Comparison of ENCODE assay signal across 19 cellular contexts in the genomic region with DNA sequence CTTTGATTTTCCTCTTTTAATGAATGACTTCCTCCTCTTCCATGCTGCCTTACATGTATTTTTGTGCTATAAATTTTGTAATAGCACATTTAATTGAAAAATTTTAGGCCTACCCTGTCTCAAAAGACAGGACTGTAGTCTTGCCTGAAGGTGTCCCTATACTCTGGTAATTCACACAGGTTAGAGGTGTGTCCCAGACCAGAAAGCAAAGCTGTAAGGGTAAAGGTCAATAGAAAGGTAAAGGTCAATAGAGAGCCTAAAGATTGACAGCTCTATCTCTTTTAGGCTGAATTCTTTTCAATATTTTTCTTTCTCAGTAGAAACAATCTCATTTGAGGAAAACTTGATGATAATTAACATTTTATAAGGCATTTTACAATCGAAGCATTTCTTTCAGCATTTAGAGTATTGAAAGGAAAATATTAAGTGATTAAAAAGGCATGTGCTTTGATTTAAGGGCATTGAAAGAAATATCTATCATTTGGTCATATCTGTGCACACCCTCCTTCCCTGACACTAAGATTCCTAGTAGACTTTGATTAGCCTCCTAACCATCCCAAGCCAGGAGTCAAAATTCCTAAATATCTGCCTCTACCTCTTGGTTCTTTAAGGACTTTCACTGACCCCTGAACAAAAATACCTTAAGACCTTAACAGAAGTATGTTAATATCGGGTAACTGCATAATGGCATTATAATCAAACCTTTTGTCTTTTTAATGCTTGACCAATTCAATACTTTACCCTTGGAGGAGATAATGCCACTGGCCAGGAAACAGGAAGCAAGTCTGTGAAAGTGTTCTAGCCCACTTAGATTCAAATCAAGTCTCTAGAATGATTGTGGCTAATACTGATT.
"Had no signal": no experiment of that assay in that cellular context is flagged by ENCODE, and none has a peak within 500 bp of the region (broad histone marks: within the 10 kb centered on the region; RNA-seq: fewer than 3 reads in every experiment).

No MANE protein-coding gene starts in this region.

- H3K27ac Mint-ChIP-seq: activated naive CD8-positive, alpha-beta T cell; dendritic cell treated with granulocyte-macrophage colony-stimulating factor and Interleukin-4, amounts not matched to agents 40 ng/mL and 50 ng/mL, for 4 days; effector memory CD8-positive, alpha-beta T cell; nephron; stimulated activated naive CD8-positive, alpha-beta T cell treated with anti-CD3 and anti-CD28 coated beads, Interleukin-15, amount 100 ng/mL, for 72 hours had no signal

- ATAC-seq: effector memory CD8-positive, alpha-beta T cell; stimulated activated naive CD8-positive, alpha-beta T cell treated with anti-CD3 and anti-CD28 coated beads, Interleukin-15, amount 100 ng/mL, for 72 hours had no signal

- H3K27ac ChIP-seq: cardiac muscle cell, suprapubic skin, transverse colon, uterus, WERI-Rb-1 had no signal

- H3K4me3 ChIP-seq: cardiac muscle cell, lung, suprapubic skin, transverse colon, uterus had no signal

- H3K27me3 Mint-ChIP-seq: activated naive CD8-positive, alpha-beta T cell; dendritic cell treated with granulocyte-macrophage colony-stimulating factor and Interleukin-4, amounts not matched to agents 40 ng/mL and 50 ng/mL, for 4 days; effector memory CD8-positive, alpha-beta T cell; stimulated activated naive CD8-positive, alpha-beta T cell treated with anti-CD3 and anti-CD28 coated beads, Interleukin-15, amount 100 ng/mL, for 72 hours had no signal

- DNase-seq: activated CD4-positive, alpha-beta T cell treated with anti-CD3 and anti-CD28 coated beads, Interleukin-2, amount 50 U/mL, for 4 hours; activated gamma-delta T cell treated with Interleukin-2 at 50 U/mL for 16 hours; effector memory CD8-positive, alpha-beta T cell; midbrain; nucleus accumbens; posterior cingulate gyrus; stimulated activated CD4-positive, alpha-beta T cell treated with anti-CD3 and anti-CD28 coated beads, Interleukin-12 subunit alpha, Interleukin-12 subunit beta, amount 100 ng/mL, for 4 hours; stimulated activated CD4-positive, alpha-beta T cell treated with anti-CD3 and anti-CD28 coated beads, Interleukin-2, amount 100 ng/mL, for 24 hours; stimulated activated naive CD8-positive, alpha-beta T cell treated with anti-CD3 and anti-CD28 coated beads, Interleukin-15, amount 100 ng/mL, for 72 hours; T-helper 2 cell; transverse colon; uterus; WERI-Rb-1 had no signal

- H3K36me3 Mint-ChIP-seq: activated naive CD8-positive, alpha-beta T cell had no signal

- H3K36me3 ChIP-seq: cardiac muscle cell, suprapubic skin, transverse colon, uterus, WERI-Rb-1 had no signal

- H3K27me3 ChIP-seq: cardiac muscle cell, suprapubic skin, transverse colon, uterus had no signal

- H3K9me3 ChIP-seq: suprapubic skin, transverse colon, uterus had no signal

- H3K4me1 Mint-ChIP-seq: stimulated activated naive CD8-positive, alpha-beta T cell treated with anti-CD3 and anti-CD28 coated beads, Interleukin-15, amount 100 ng/mL, for 72 hours had no signal

- H3K9me3 Mint-ChIP-seq: dendritic cell treated with granulocyte-macrophage colony-stimulating factor and Interleukin-4, amounts not matched to agents 40 ng/mL and 50 ng/mL, for 4 days; nephron; stimulated activated naive CD8-positive, alpha-beta T cell treated with anti-CD3 and anti-CD28 coated beads, Interleukin-15, amount 100 ng/mL, for 72 hours had no signal

- H3K4me1 ChIP-seq: suprapubic skin, transverse colon, uterus had no signal

- H3K4me3 Mint-ChIP-seq: activated naive CD8-positive, alpha-beta T cell; dendritic cell treated with granulocyte-macrophage colony-stimulating factor and Interleukin-4, amounts not matched to agents 40 ng/mL and 50 ng/mL, for 4 days; effector memory CD8-positive, alpha-beta T cell; nephron; stimulated activated naive CD8-positive, alpha-beta T cell treated with anti-CD3 and anti-CD28 coated beads, Interleukin-15, amount 100 ng/mL, for 72 hours had no signal
